In the genomic region with DNA sequence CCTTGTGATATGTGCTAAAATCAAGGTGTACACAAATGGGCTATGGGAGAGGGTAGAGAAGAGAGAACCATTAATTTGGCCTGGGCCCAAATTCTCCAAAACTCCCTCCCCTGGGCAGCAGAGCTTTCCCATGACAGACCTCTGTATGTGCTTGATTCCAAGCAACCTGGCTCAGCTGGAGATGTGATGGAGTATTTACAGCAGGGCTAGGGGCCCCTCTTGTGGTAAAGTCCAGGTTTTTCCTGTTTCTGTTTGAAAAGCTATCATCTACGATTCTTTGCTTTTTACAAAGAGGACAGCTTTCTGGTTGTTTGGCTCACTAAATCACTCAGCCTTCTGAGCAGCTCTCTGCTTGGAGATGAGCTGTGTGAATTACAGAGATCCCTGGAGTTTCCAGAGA, we compare ENCODE assay signal across 12 cellular contexts. TPM values are rescaled to one million over a fixed set of nuclear protein-coding genes. Genes with fewer than 3 reads are reported as not detected.
DNase-seq lines count a peak whose midpoint lies in the region; ATAC-seq and TF ChIP-seq lines count a peak whose summit lies in the region.
"Had no signal": no experiment of that assay in that cellular context is flagged by ENCODE, and none has a peak within 500 bp of the region (broad histone marks: within the 10 kb centered on the region; RNA-seq: fewer than 3 reads in every experiment).

No MANE protein-coding gene starts in this region.

- no peak overlapping the region for H3K9ac ChIP-seq in colonic mucosa (ENCODE audit: low read depth in 2 of 2, low read length in 2 of 2)

- intact Hi-C loops in colonic mucosa (cut with DNase I): no loop called here

- no peaks in the 10 kb centered on the region for H3K27me3 ChIP-seq in SJCRH30
- H3K27me3 ChIP-seq in colonic mucosa: no peaks in the 10 kb centered on the region
- H3K27me3 ChIP-seq in gastroesophageal sphincter: no peaks in the 10 kb centered on the region

- TF ChIP-seq EP300 in gastroesophageal sphincter (IDR thresholded peaks at IDR 0.05): no peak

- no peaks in the 10 kb centered on the region for H3K4me1 Mint-ChIP-seq in immature natural killer cell
- no peaks in the 10 kb centered on the region for H3K4me1 Mint-ChIP-seq in naive thymus-derived CD8-positive, alpha-beta T cell
- H3K4me1 Mint-ChIP-seq: B cell had no signal

- no peak overlapping the region for H3K27ac Mint-ChIP-seq in immature natural killer cell
- H3K27ac Mint-ChIP-seq in naive thymus-derived CD8-positive, alpha-beta T cell: no peak overlapping the region
- H3K27ac Mint-ChIP-seq: B cell had no signal

- H3K4me1 ChIP-seq in SJCRH30: no peaks in the 10 kb centered on the region; the same call in 1 of the 2 replicates
- no peaks in the 10 kb centered on the region for H3K4me1 ChIP-seq in colonic mucosa
- H3K4me1 ChIP-seq in gastroesophageal sphincter: peaks cover 0 to 16% (median 4%) of the 10 kb centered on the region in 3 donors

- peaks cover 0 to 2% (median 0%) of the 10 kb centered on the region in 3 donors for H3K27me3 Mint-ChIP-seq in immature natural killer cell (ENCODE audit: low read depth in 3 of 3)
- peaks cover 0 to 12% (median 6%) of the 10 kb centered on the region in 5 donors for H3K27me3 Mint-ChIP-seq in naive thymus-derived CD8-positive, alpha-beta T cell

- ATAC-seq in gastroesophageal sphincter: no peak
- ATAC-seq in naive thymus-derived CD8-positive, alpha-beta T cell: no peak

- no peaks in the 10 kb centered on the region for H3K36me3 Mint-ChIP-seq in immature natural killer cell
- H3K36me3 Mint-ChIP-seq in naive thymus-derived CD8-positive, alpha-beta T cell: no peaks in the 10 kb centered on the region

- in situ Hi-C loops in ACHN (cut with HindIII; ENCODE audit: low pct_ligation_motif_present, low pct_unique_long_range_greater_than_20kb, low sequenced_read_pairs): no loop called here

- WGBS in gastroesophageal sphincter (ENCODE audit: low coverage in 1 of 2), 2 donors: 27 to 60% methylated on average over 1 of the region's 1 CpG

- POLR2A ChIA-PET in naive thymus-derived CD8-positive, alpha-beta T cell (lab: Charles Lee): no interaction called here

- H3K4me3 Mint-ChIP-seq in immature natural killer cell: no peak overlapping the region
- no peak overlapping the region for H3K4me3 Mint-ChIP-seq in naive thymus-derived CD8-positive, alpha-beta T cell
- H3K4me3 Mint-ChIP-seq: B cell had no signal

- peaks cover 0 to 2% (median 0%) of the 10 kb centered on the region in 6 donors for H3K9me3 Mint-ChIP-seq in immature natural killer cell
- H3K9me3 Mint-ChIP-seq in naive thymus-derived CD8-positive, alpha-beta T cell: no peaks in the 10 kb centered on the region

- peaks cover 7% of the 10 kb centered on the region for H3K36me3 ChIP-seq in SJCRH30
- no peaks in the 10 kb centered on the region for H3K36me3 ChIP-seq in colonic mucosa
- peaks cover 0 to 4% of the 10 kb centered on the region in 2 donors for H3K36me3 ChIP-seq in gastroesophageal sphincter

- TF ChIP-seq POLR2A in gastroesophageal sphincter (IDR thresholded peaks at IDR 0.05): no peak

- TF ChIP-seq CTCF in colonic mucosa (IDR thresholded peaks at IDR 0.05) (no peak), gastroesophageal sphincter (IDR thresholded peaks at IDR 0.05) (peak in 1 of 4 experiments; percentile 27)

- peak; percentile 35 for DNase-seq in ACHN
- DNase-seq in HT1080 (ENCODE audit: low read depth): peak; percentile 19
- peak; percentile 13 to 39 for DNase-seq in SJCRH30
- peak; percentile 48 for DNase-seq in left kidney (ENCODE audit: low read depth, low spot score)
- DNase-seq in immature natural killer cell: no peak
- no peak for DNase-seq in colonic mucosa
- DNase-seq in naive thymus-derived CD8-positive, alpha-beta T cell: no peak
- DNase-seq: activated T-cell treated with anti-CD3 and anti-CD28 coated beads, Interleukin-2, amount 50 U/mL, for 48 hours; NCI-H526 treated with DMSO at 0.1 percent for 48 hours had no signal

- H3K4me3 ChIP-seq in SJCRH30: no peak overlapping the region
- H3K4me3 ChIP-seq in colonic mucosa: no peak overlapping the region
- no peak overlapping the region for H3K4me3 ChIP-seq in gastroesophageal sphincter

- H3K27ac ChIP-seq in SJCRH30 (no peak overlapping the region), colonic mucosa (no peak overlapping the region), gastroesophageal sphincter (no peak overlapping the region)

- H3K9me3 ChIP-seq in SJCRH30 (replicated peaks): no peaks in the 10 kb centered on the region
- no peaks in the 10 kb centered on the region for H3K9me3 ChIP-seq in colonic mucosa
- no peaks in the 10 kb centered on the region for H3K9me3 ChIP-seq in gastroesophageal sphincter

RNA-seq across cellular contexts. Expression of a gene that starts 40.3 kb away (rescaled TPM):
- total RNA-seq in HT1080 (2014; rRNA removed; shearing (Covaris generic)): 8.8 and 9.9 TPM in 2 replicates
- 5.7 and 5.8 TPM in 2 replicates for polyA plus RNA-seq in HT1080 (2015; cell fraction: cytosol; rRNA removed)
- 2.1 and 2.2 TPM in 2 replicates for polyA plus RNA-seq in HT1080 (2015; cell fraction: nucleus; rRNA removed)
- 90.2 and 98.4 TPM in 2 replicates for total RNA-seq in SJCRH30 (2014; rRNA removed; shearing (Covaris generic))
- not detected for polyA plus RNA-seq in immature natural killer cell
- total RNA-seq in colonic mucosa (10 to 100 TPM; 10.7 to 17.5 TPM), gastroesophageal sphincter (10 to 100 TPM; 37.3 to 61.3 (median 38.0) TPM)
- not detected for total RNA-seq in naive thymus-derived CD8-positive, alpha-beta T cell
- polyA plus RNA-seq in naive thymus-derived CD8-positive, alpha-beta T cell: not detected
- total RNA-seq: HT-29 had no signal

Comparison
In these comparisons a context has a peak if more than half of its experiments do, and no peak if none do; other contexts are left out.
1. DNase-seq: peak in ACHN (single experiment), HT1080 (single experiment), SJCRH30 (2 of 2) and left kidney (single experiment); none in immature natural killer cell (0 of 3), colonic mucosa (single experiment) and naive thymus-derived CD8-positive, alpha-beta T cell (0 of 10).